Comparison of ENCODE assay signal across 19 cellular contexts in genomic region chr12:119159844-119160243, GRCh38.
"Had no signal": no experiment of that assay in that cellular context is flagged by ENCODE, and none has a peak within 500 bp of the region (broad histone marks: within the 10 kb centered on the region; RNA-seq: fewer than 3 reads in every experiment).

No MANE protein-coding gene starts in this region.

- H3K4me3 ChIP-seq: K562 had no signal

- H3K27ac ChIP-seq: HL-60, KMS-11 had no signal

- DNase-seq: Kasumi-1, MM.1S, NCI-H1048, NCI-H1105, NCI-H1417 treated with DMSO at 0.1 percent for 48 hours, NCI-H146, NCI-H1930, NCI-H2081, NCI-H2107, NCI-H226, NCI-H510A, NCI-H69, NCI-H774, RPMI8226, SHP77 had no signal

- ATAC-seq: K562, SK-N-SH treated with all-trans-retinoic acid at 6 μM for 48 hours had no signal
